ENCODE assay signal across 8 cellular contexts in the genomic region with DNA sequence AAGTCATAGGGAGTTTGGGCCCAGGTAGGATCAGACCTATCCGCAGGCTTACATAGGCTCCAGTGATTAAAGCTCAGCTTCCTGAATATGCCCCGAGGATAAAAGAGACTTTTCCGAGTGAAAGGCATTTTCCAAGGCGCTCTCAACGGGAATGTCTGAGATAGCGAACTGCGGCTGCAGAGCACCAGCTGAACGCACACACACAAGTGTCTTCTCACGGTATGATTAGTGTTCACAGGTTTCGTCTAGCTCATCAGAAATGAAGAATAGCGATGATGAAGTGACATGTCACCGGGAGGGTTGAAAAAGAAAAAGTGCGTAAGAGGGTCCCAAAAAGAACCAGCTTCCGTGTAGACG. TPM values are rescaled to one million over a fixed set of nuclear protein-coding genes. Genes with fewer than 3 reads are reported as not detected.
A peak's percentile ranks its signal among the peaks of the same experiment; 100 is the strongest.
DNase-seq lines count a peak whose midpoint lies in the region; ATAC-seq and TF ChIP-seq lines count a peak whose summit lies in the region.

No MANE protein-coding gene starts in this region.

- H3K36me3 ChIP-seq in GM23338 (ENCODE audit: insufficient read depth) (no peaks in the 10 kb centered on the region), endocrine pancreas (ENCODE audit: control insufficient read depth, insufficient read depth, low read length) (no peaks in the 10 kb centered on the region)

- H3K4me1 ChIP-seq in GM23338 (ENCODE audit: insufficient read depth) (peaks cover 28% of the 10 kb centered on the region), endocrine pancreas (ENCODE audit: control insufficient read depth, insufficient read depth, low read length) (peaks cover 11% of the 10 kb centered on the region)

- TF ChIP-seq CTCF in GM23338 (conservative IDR thresholded peaks at IDR 0.05; ENCODE audit: low read depth in 2 of 2) = no peak
- TF ChIP-seq CTCF in nephron (IDR thresholded peaks at IDR 0.05; ENCODE audit: unreplicated experiment in 3 of 3) = no peak

- peak overlapping the region; percentile 93 for H3K27ac ChIP-seq in GM23338 (ENCODE audit: low read depth)

- H3K4me3 Mint-ChIP-seq in GM23338 (peak overlapping the region; percentile 95), nephron (peak overlapping the region; percentile 91 to 97 (median 96))

- H3K27ac Mint-ChIP-seq in GM23338 = peak overlapping the region; percentile 86; the same call in 1 of the 2 replicates
- peak overlapping the region; percentile 41 to 93 (median 78) for H3K27ac Mint-ChIP-seq in nephron

- H3K9me3 Mint-ChIP-seq in GM23338 (no peaks in the 10 kb centered on the region), nephron (no peaks in the 10 kb centered on the region)

- H3K4me2 ChIP-seq in GM23338 = peak overlapping the region; percentile 84

- peaks cover 15% of the 10 kb centered on the region for H3K27me3 Mint-ChIP-seq in GM23338 (ENCODE audit: insufficient read depth, low read depth, poor library complexity)
- peaks cover 12% of the 10 kb centered on the region for H3K27me3 Mint-ChIP-seq in nephron (ENCODE audit: low read depth)

- no peaks in the 10 kb centered on the region for H3K9me2 ChIP-seq in GM23338 (ENCODE audit: insufficient read depth)

- peak; percentile 1 for ATAC-seq in GM23338

- H3K9me3 ChIP-seq in endocrine pancreas (ENCODE audit: control insufficient read depth, low read length) = no peaks in the 10 kb centered on the region

- peaks cover 36% of the 10 kb centered on the region for H3K79me2 ChIP-seq in GM23338 (replicated peaks; ENCODE audit: insufficient read depth)

- H3K27me3 ChIP-seq in GM23338 (ENCODE audit: insufficient read depth) (no peaks in the 10 kb centered on the region), endocrine pancreas (ENCODE audit: control insufficient read depth, insufficient read depth, low read length) (no peaks in the 10 kb centered on the region)

- DNase-seq in GM23338 (ENCODE audit: low spot score) = peak; percentile 60
- DNase-seq in NCI-H748 (lab: John Stamatoyannopoulos, UW; ENCODE audit: unreplicated experiment) = peak; percentile 82
- no peak for DNase-seq in RKO (ENCODE audit: low spot score)
- no peak for DNase-seq in NCI-H446 (lab: John Stamatoyannopoulos, UW)
- no peak for DNase-seq in stimulated activated CD4-positive, alpha-beta T cell treated with anti-CD3 and anti-CD28 coated beads, Interleukin-4, amount 100 ng/mL, for 24 hours

- H3F3A ChIP-seq in GM23338 (replicated peaks; ENCODE audit: low read depth) = 0 out of 2 replicates have a peak, but pooled peaks cover 6% of the 10 kb centered on the region

- H3K4me1 Mint-ChIP-seq in GM23338 (peaks cover 37% of the 10 kb centered on the region), nephron (peaks cover 29% of the 10 kb centered on the region)

- H4K20me1 ChIP-seq in GM23338 (replicated peaks; ENCODE audit: insufficient read depth) = 0 out of 2 replicates have a peak, but pooled peaks cover 5% of the 10 kb centered on the region

- no peaks in the 10 kb centered on the region; the same call in 2 of the 3 replicates for H3K36me3 Mint-ChIP-seq in GM23338 (ENCODE audit: low read depth)
- H3K36me3 Mint-ChIP-seq in nephron (ENCODE audit: low read depth) = no peaks in the 10 kb centered on the region

- H3K9ac ChIP-seq in endocrine pancreas (ENCODE audit: control insufficient read depth, insufficient read depth, low read length) = peak overlapping the region; percentile 73

- peak overlapping the region; percentile 97 for H2AFZ ChIP-seq in GM23338

- peak overlapping the region; percentile 84; the same call in 1 of the 2 replicates for H3K4me3 ChIP-seq in GM08714 (ENCODE audit: low read length)
- H3K4me3 ChIP-seq in GM23338 = peak overlapping the region; percentile 92
- H3K4me3 ChIP-seq in endocrine pancreas (ENCODE audit: control insufficient read depth, insufficient read depth, low read length) = peak overlapping the region; percentile 75

TF ChIP-seq in GM23338, 12 proteins besides CTCF, POLR2A, EP300 and RAD21 (continues in another document):
- TF ChIP-seq JUNB (IDR thresholded peaks at IDR 0.05; ENCODE audit: unreplicated experiment) (no peak), ZNF114 (CRISPR knock-in tag; IDR thresholded peaks at IDR 0.05) (no peak), EZH2phosphoT487 (IDR thresholded peaks at IDR 0.05; ENCODE audit: unreplicated experiment) (no peak), ETS1 (IDR thresholded peaks at IDR 0.05) (no peak), POLR2AphosphoS5 (IDR thresholded peaks at IDR 0.05; ENCODE audit: low read depth) (no peak), EZH2 (IDR thresholded peaks at IDR 0.05; ENCODE audit: low read depth, unreplicated experiment) (no peak), NANOG (IDR thresholded peaks at IDR 0.05; ENCODE audit: borderline replicate concordance) (no peak), STAT1 (IDR thresholded peaks at IDR 0.05; ENCODE audit: unreplicated experiment) (no peak), ZNF331 (CRISPR knock-in tag; IDR thresholded peaks at IDR 0.05; ENCODE audit: low read depth) (no peak), CREB1 (CRISPR knock-in tag; IDR thresholded peaks at IDR 0.05; ENCODE audit: low read depth) (no peak), ZNF462 (CRISPR knock-in tag; IDR thresholded peaks at IDR 0.05) (no peak)

RNA-seq across cellular contexts. Expression of gene CARMIL1, which starts 0.6 kb away (rescaled TPM):
- total RNA-seq in GM23338 (2014; rRNA removed; shearing (Covaris generic)) = 38.2 and 43.2 TPM in 2 replicates
- 64.2 and 66.9 TPM in 2 replicates for polyA plus RNA-seq in GM23338 (2016; fragmentation: Nextera tagmentation; extraction: Ambion mirVana)

Comparison
In these comparisons a context has a peak if more than half of its experiments do, and no peak if none do; other contexts are left out.
1. DNase-seq: peak in GM23338 (single experiment) and NCI-H748 (single experiment); none in RKO (single experiment), NCI-H446 (0 of 2) and stimulated activated CD4-positive, alpha-beta T cell treated with anti-CD3 and anti-CD28 coated beads, Interleukin-4, amount 100 ng/mL, for 24 hours (single experiment).
2. Peak in every context shown above with its lines, with median percentiles within 50 percentile points of each other: H3K4me3 ChIP-seq.